ENCODE assay signal across 1 cellular context in genomic region chr1:116852910-116853309, GRCh38.
TF ChIP-seq lines count a peak whose summit lies in the region.

No MANE protein-coding gene starts in this region.

TF ChIP-seq in GM23338, 12 proteins besides CTCF, POLR2A, EP300 and RAD21 (continued from another document):
- TF ChIP-seq ZNF462 (CRISPR knock-in tag; IDR thresholded peaks at IDR 0.05) = no peak
- TF ChIP-seq EZH2phosphoT487 (IDR thresholded peaks at IDR 0.05; ENCODE audit: unreplicated experiment) = no peak
- TF ChIP-seq POLR2AphosphoS5 (IDR thresholded peaks at IDR 0.05; ENCODE audit: low read depth) = no peak
- TF ChIP-seq, protein P1, sequence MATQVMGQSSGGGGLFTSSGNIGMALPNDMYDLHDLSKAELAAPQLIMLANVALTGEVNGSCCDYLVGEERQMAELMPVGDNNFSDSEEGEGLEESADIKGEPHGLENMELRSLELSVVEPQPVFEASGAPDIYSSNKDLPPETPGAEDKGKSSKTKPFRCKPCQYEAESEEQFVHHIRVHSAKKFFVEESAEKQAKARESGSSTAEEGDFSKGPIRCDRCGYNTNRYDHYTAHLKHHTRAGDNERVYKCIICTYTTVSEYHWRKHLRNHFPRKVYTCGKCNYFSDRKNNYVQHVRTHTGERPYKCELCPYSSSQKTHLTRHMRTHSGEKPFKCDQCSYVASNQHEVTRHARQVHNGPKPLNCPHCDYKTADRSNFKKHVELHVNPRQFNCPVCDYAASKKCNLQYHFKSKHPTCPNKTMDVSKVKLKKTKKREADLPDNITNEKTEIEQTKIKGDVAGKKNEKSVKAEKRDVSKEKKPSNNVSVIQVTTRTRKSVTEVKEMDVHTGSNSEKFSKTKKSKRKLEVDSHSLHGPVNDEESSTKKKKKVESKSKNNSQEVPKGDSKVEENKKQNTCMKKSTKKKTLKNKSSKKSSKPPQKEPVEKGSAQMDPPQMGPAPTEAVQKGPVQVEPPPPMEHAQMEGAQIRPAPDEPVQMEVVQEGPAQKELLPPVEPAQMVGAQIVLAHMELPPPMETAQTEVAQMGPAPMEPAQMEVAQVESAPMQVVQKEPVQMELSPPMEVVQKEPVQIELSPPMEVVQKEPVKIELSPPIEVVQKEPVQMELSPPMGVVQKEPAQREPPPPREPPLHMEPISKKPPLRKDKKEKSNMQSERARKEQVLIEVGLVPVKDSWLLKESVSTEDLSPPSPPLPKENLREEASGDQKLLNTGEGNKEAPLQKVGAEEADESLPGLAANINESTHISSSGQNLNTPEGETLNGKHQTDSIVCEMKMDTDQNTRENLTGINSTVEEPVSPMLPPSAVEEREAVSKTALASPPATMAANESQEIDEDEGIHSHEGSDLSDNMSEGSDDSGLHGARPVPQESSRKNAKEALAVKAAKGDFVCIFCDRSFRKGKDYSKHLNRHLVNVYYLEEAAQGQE (IDR thresholded peaks at IDR 0.05; ENCODE audit: unreplicated experiment) = no peak
- TF ChIP-seq STAT1 (IDR thresholded peaks at IDR 0.05; ENCODE audit: unreplicated experiment) = no peak
- no peak for TF ChIP-seq ZNF114 (CRISPR knock-in tag; IDR thresholded peaks at IDR 0.05)
- no peak for TF ChIP-seq EZH2 (IDR thresholded peaks at IDR 0.05; ENCODE audit: low read depth, unreplicated experiment)
- TF ChIP-seq ZNF331 (CRISPR knock-in tag; IDR thresholded peaks at IDR 0.05; ENCODE audit: low read depth) = no peak
- TF ChIP-seq NANOG (IDR thresholded peaks at IDR 0.05; ENCODE audit: borderline replicate concordance) = no peak
- no peak for TF ChIP-seq CREB1 (CRISPR knock-in tag; IDR thresholded peaks at IDR 0.05; ENCODE audit: low read depth)
- TF ChIP-seq, protein P2, sequence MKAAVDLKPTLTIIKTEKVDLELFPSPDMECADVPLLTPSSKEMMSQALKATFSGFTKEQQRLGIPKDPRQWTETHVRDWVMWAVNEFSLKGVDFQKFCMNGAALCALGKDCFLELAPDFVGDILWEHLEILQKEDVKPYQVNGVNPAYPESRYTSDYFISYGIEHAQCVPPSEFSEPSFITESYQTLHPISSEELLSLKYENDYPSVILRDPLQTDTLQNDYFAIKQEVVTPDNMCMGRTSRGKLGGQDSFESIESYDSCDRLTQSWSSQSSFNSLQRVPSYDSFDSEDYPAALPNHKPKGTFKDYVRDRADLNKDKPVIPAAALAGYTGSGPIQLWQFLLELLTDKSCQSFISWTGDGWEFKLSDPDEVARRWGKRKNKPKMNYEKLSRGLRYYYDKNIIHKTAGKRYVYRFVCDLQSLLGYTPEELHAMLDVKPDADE (IDR thresholded peaks at IDR 0.05) = no peak
